8 cellular contexts compared by ENCODE assay signal in genomic region chr11:76629133-76629852, GRCh38. TPM values are rescaled to one million over a fixed set of nuclear protein-coding genes. Genes with fewer than 3 reads are reported as not detected.
DNase-seq lines count a peak whose midpoint lies in the region; ATAC-seq and TF ChIP-seq lines count a peak whose summit lies in the region.

No MANE protein-coding gene starts in this region.

- H2AFZ ChIP-seq in Karpas-422 (ENCODE audit: low read length): peak overlapping the region; percentile 77; the same call in 1 of the 2 replicates

- H3K9ac ChIP-seq in Karpas-422 (ENCODE audit: low read length): peak overlapping the region; percentile 62

- peak overlapping the region; percentile 49; the same call in 1 of the 2 replicates for H3K4me3 ChIP-seq in Karpas-422 (ENCODE audit: low read length)

- H4K20me1 ChIP-seq in Karpas-422 (ENCODE audit: insufficient read depth, low read depth, low read length): no peaks in the 10 kb centered on the region

- peaks cover 51% of the 10 kb centered on the region for H3K4me1 Mint-ChIP-seq in activated T-helper 1 cell treated with anti-CD3 and anti-CD28 coated beads, Interleukin-12 subunit alpha, Interleukin-12 subunit beta, Interleukin-2, Interleukin-4 antibody, amounts not matched to agents 30 ng/mL and 10 ng/mL and 1 ng/mL, durations not matched to agents 14 hours and 24 hours and 36 hours (ENCODE audit: low read depth)

- peaks cover 2% of the 10 kb centered on the region; the same call in 1 of the 2 replicates for H3K27me3 ChIP-seq in Karpas-422 (ENCODE audit: low read length)

- peak overlapping the region; percentile 68 for H3K4me2 ChIP-seq in Karpas-422 (ENCODE audit: low read depth, low read length, poor library complexity, severe bottlenecking)

- DNase-seq in Karpas-422 (peak; percentile 51), left ventricle myocardium superior (peak; percentile 52), NCI-H2029 (lab: John Stamatoyannopoulos, UW) (no peak), RPMI8226 (no peak)
- DNase-seq in activated T-helper 1 cell treated with anti-CD3 and anti-CD28 coated beads, Interleukin-12 subunit alpha, Interleukin-12 subunit beta, Interleukin-2, Interleukin-4 antibody, amounts not matched to agents 30 ng/mL and 10 ng/mL and 1 ng/mL, durations not matched to agents 14 hours and 24 hours and 36 hours (ENCODE audit: low spot score): peak; percentile 40
- peak; percentile 16 for DNase-seq in stimulated activated CD4-positive, alpha-beta T cell treated with anti-CD3 and anti-CD28 coated beads, Interleukin-4, amount 100 ng/mL, for 1 hour

- no peaks in the 10 kb centered on the region; the same call in 1 of the 2 replicates for H3K9me3 ChIP-seq in Karpas-422 (ENCODE audit: low read length)

- H3K9me2 ChIP-seq in Karpas-422 (replicated peaks; ENCODE audit: insufficient read depth, low read length): no peaks in the 10 kb centered on the region

- peaks cover 44% of the 10 kb centered on the region for H3K4me1 ChIP-seq in Karpas-422 (ENCODE audit: low read length)

- no peaks in the 10 kb centered on the region for H3K79me2 ChIP-seq in Karpas-422 (ENCODE audit: low read length)

- peaks cover 16% of the 10 kb centered on the region for H3K9me3 Mint-ChIP-seq in activated T-helper 1 cell treated with anti-CD3 and anti-CD28 coated beads, Interleukin-12 subunit alpha, Interleukin-12 subunit beta, Interleukin-2, Interleukin-4 antibody, amounts not matched to agents 30 ng/mL and 10 ng/mL and 1 ng/mL, durations not matched to agents 14 hours and 24 hours and 36 hours

- ATAC-seq in left ventricle myocardium superior (peak; percentile 73), GM19023 (IDR thresholded peaks at IDR 0.05; ENCODE audit: unreplicated experiment) (no peak), GM18505 (IDR thresholded peaks at IDR 0.05; ENCODE audit: unreplicated experiment) (no peak)

- H3K27ac Mint-ChIP-seq in activated T-helper 1 cell treated with anti-CD3 and anti-CD28 coated beads, Interleukin-12 subunit alpha, Interleukin-12 subunit beta, Interleukin-2, Interleukin-4 antibody, amounts not matched to agents 30 ng/mL and 10 ng/mL and 1 ng/mL, durations not matched to agents 14 hours and 24 hours and 36 hours: peak overlapping the region; percentile 92

- no peak for TF ChIP-seq POLR2A in GM18505 (IDR thresholded peaks at IDR 0.05; ENCODE audit: borderline replicate concordance, extremely low read depth, insufficient read depth, insufficient read length)

- H3K36me3 ChIP-seq in Karpas-422 (ENCODE audit: insufficient read depth, low read length): no peaks in the 10 kb centered on the region; the same call in 1 of the 2 replicates

- intact Hi-C loops in activated T-helper 1 cell treated with anti-CD3 and anti-CD28 coated beads, Interleukin-12 subunit alpha, Interleukin-12 subunit beta, Interleukin-2, Interleukin-4 antibody, amounts not matched to agents 30 ng/mL and 10 ng/mL and 1 ng/mL, durations not matched to agents 14 hours and 24 hours and 36 hours (cut with micrococcal nuclease): loop anchor here (2.0 to 10.0 kb wide), 3 partner anchors 14 to 184 kb away; partner anchors contain the start of gene EMSY
- intact Hi-C loops in left ventricle myocardium superior (cut with micrococcal nuclease): no loop called here

- H3K4me3 Mint-ChIP-seq in activated T-helper 1 cell treated with anti-CD3 and anti-CD28 coated beads, Interleukin-12 subunit alpha, Interleukin-12 subunit beta, Interleukin-2, Interleukin-4 antibody, amounts not matched to agents 30 ng/mL and 10 ng/mL and 1 ng/mL, durations not matched to agents 14 hours and 24 hours and 36 hours: peak overlapping the region; percentile 57

- H3K27me3 Mint-ChIP-seq in activated T-helper 1 cell treated with anti-CD3 and anti-CD28 coated beads, Interleukin-12 subunit alpha, Interleukin-12 subunit beta, Interleukin-2, Interleukin-4 antibody, amounts not matched to agents 30 ng/mL and 10 ng/mL and 1 ng/mL, durations not matched to agents 14 hours and 24 hours and 36 hours (ENCODE audit: insufficient read depth): peaks cover 7% of the 10 kb centered on the region

- H3K27ac ChIP-seq in Karpas-422 (ENCODE audit: low read length): no peak overlapping the region

- H3K36me3 Mint-ChIP-seq in activated T-helper 1 cell treated with anti-CD3 and anti-CD28 coated beads, Interleukin-12 subunit alpha, Interleukin-12 subunit beta, Interleukin-2, Interleukin-4 antibody, amounts not matched to agents 30 ng/mL and 10 ng/mL and 1 ng/mL, durations not matched to agents 14 hours and 24 hours and 36 hours (ENCODE audit: low read depth): peaks cover 8% of the 10 kb centered on the region

RNA-seq across cellular contexts. Expression of gene LRRC32, which starts 41.3 kb away (rescaled TPM):
- 43.5 and 58.4 TPM in 2 replicates for total RNA-seq in Karpas-422 (2014; rRNA removed; shearing (Covaris generic); ENCODE audit: low replicate concordance)
- 5.5 and 5.7 TPM in 2 replicates for total RNA-seq in activated T-helper 1 cell treated with anti-CD3 and anti-CD28 coated beads, Interleukin-12 subunit alpha, Interleukin-12 subunit beta, Interleukin-2, Interleukin-4 antibody, amounts not matched to agents 30 ng/mL and 10 ng/mL and 1 ng/mL, durations not matched to agents 14 hours and 24 hours and 36 hours
- 30.8 TPM for total RNA-seq in left ventricle myocardium superior

Comparison
In these comparisons a context has a peak if more than half of its experiments do, and no peak if none do; other contexts are left out.
1. DNase-seq: peak in Karpas-422 (single experiment), activated T-helper 1 cell treated with anti-CD3 and anti-CD28 coated beads, Interleukin-12 subunit alpha, Interleukin-12 subunit beta, Interleukin-2, Interleukin-4 antibody, amounts not matched to agents 30 ng/mL and 10 ng/mL and 1 ng/mL, durations not matched to agents 14 hours and 24 hours and 36 hours (single experiment), left ventricle myocardium superior (single experiment) and stimulated activated CD4-positive, alpha-beta T cell treated with anti-CD3 and anti-CD28 coated beads, Interleukin-4, amount 100 ng/mL, for 1 hour (single experiment); none in NCI-H2029 (single experiment) and RPMI8226 (single experiment).